Comparison of ENCODE assay signal across 8 cellular contexts in genomic region chr6:27479319-27480182, GRCh38. TPM values are rescaled to one million over a fixed set of nuclear protein-coding genes. Genes with fewer than 3 reads are reported as not detected.
DNase-seq lines count a peak whose midpoint lies in the region; ATAC-seq and TF ChIP-seq lines count a peak whose summit lies in the region.

No MANE protein-coding gene starts in this region.

- H3K4me1 ChIP-seq in Peyer's patch (peaks cover 0 to 12% (median 0%) of the 10 kb centered on the region in 4 donors), fibroblast of lung (ENCODE audit: control insufficient read depth, extremely low read depth, insufficient read depth, low read length) (no peaks in the 10 kb centered on the region)

- no peaks in the 10 kb centered on the region for H4K20me1 ChIP-seq in fibroblast of lung (ENCODE audit: control insufficient read depth, extremely low read depth, insufficient read depth, low read length)

- no peak for TF ChIP-seq POLR2A in Peyer's patch (IDR thresholded peaks at IDR 0.05)

- H3K36me3 ChIP-seq in Peyer's patch (no peaks in the 10 kb centered on the region), fibroblast of lung (ENCODE audit: control insufficient read depth, insufficient read depth, low read length) (no peaks in the 10 kb centered on the region)

- H3K9ac ChIP-seq in fibroblast of lung (ENCODE audit: insufficient read depth, low read length) = peak overlapping the region; percentile 83

- H3K79me2 ChIP-seq in fibroblast of lung (ENCODE audit: control insufficient read depth, insufficient read depth, low read length) = no peaks in the 10 kb centered on the region

- H3K4me1 Mint-ChIP-seq in activated T-cell treated with anti-CD3 and anti-CD28 coated beads, Interleukin-2, amount 50 U/mL, for 72 hours (ENCODE audit: low read depth) = peaks cover 10% of the 10 kb centered on the region
- peaks cover 0 to 4% of the 10 kb centered on the region in 2 donors for H3K4me1 Mint-ChIP-seq in natural killer cell

- ATAC-seq in GM21717 (IDR thresholded peaks at IDR 0.05; ENCODE audit: unreplicated experiment) (peak; percentile 46), natural killer cell (peak; percentile 77 to 87 (median 82))
- ATAC-seq in activated T-cell treated with anti-CD3 and anti-CD28 coated beads, Interleukin-2, amount 50 U/mL, for 72 hours (replicated peaks in 1 of 2) = peak; percentile 62 to 70
- peak; percentile 72 for ATAC-seq in stimulated activated naive CD8-positive, alpha-beta T cell treated with anti-CD3 and anti-CD28 coated beads, Interleukin-15, Interleukin-2, amounts not matched to agents 100 U/mL and 50 U/mL, for 24 hours

- no peaks in the 10 kb centered on the region for H3K27me3 Mint-ChIP-seq in activated T-cell treated with anti-CD3 and anti-CD28 coated beads, Interleukin-2, amount 50 U/mL, for 72 hours (ENCODE audit: low read depth)
- H3K27me3 Mint-ChIP-seq in natural killer cell (ENCODE audit: low read depth in 2 of 2) = no peaks in the 10 kb centered on the region

- no peak for TF ChIP-seq EP300 in Ishikawa (IDR thresholded peaks at IDR 0.05; ENCODE audit: borderline replicate concordance)

- no peak overlapping the region for H3K4me3 Mint-ChIP-seq in activated T-cell treated with anti-CD3 and anti-CD28 coated beads, Interleukin-2, amount 50 U/mL, for 72 hours
- H3K4me3 Mint-ChIP-seq in natural killer cell = no peak overlapping the region

- peaks cover 1% of the 10 kb centered on the region in 2 donors for H3K36me3 Mint-ChIP-seq in activated T-cell treated with anti-CD3 and anti-CD28 coated beads, Interleukin-2, amount 50 U/mL, for 72 hours (ENCODE audit: insufficient read depth in 2 of 2)
- no peaks in the 10 kb centered on the region for H3K36me3 Mint-ChIP-seq in natural killer cell

- H3K27ac ChIP-seq in Peyer's patch = peak overlapping the region; percentile 89 to 98 (median 94)
- H3K27ac ChIP-seq in fibroblast of lung (ENCODE audit: insufficient read depth, low read length) = peak overlapping the region; percentile 98

- peak overlapping the region; percentile 93 for H2AFZ ChIP-seq in fibroblast of lung (ENCODE audit: low read length)

- H3K9me3 ChIP-seq in Peyer's patch (no peaks in the 10 kb centered on the region), fibroblast of lung (ENCODE audit: control insufficient read depth, insufficient read depth, low read depth, low read length) (no peaks in the 10 kb centered on the region)

- H3K4me3 ChIP-seq in Peyer's patch (peak overlapping the region; percentile 58 to 75 (median 68)), fibroblast of lung (replicated peaks in 1 of 4; ENCODE audit: control extremely low read depth in 1 of 4, insufficient read depth in 1 of 4, low read depth in 3 of 4, low read length in 4 of 4) (peak overlapping the region; percentile 79 to 97 (median 93))

- TF ChIP-seq CTCF in Peyer's patch (IDR thresholded peaks at IDR 0.05) (peak in 1 of 6 experiments; percentile 10), fibroblast of lung (conservative IDR thresholded peaks at IDR 0.05 in 1 of 2, IDR thresholded peaks at IDR 0.05 in 1 of 2; ENCODE audit: low read depth in 1 of 2, low read length in 2 of 2) (no peak), natural killer cell (IDR thresholded peaks at IDR 0.05) (no peak)

- DNase-seq in DMS79 treated with DMSO at 0.1 percent for 48 hours (lab: John Stamatoyannopoulos, UW) = peak; percentile 41
- peak; percentile 67 to 89 (median 73) for DNase-seq in Peyer's patch
- peak; percentile 81 to 91 for DNase-seq in activated T-cell treated with anti-CD3 and anti-CD28 coated beads, Interleukin-2, amount 50 U/mL, for 72 hours
- DNase-seq in fibroblast of lung (ENCODE audit: low read depth in 2 of 2) = peak; percentile 93 to 97
- peak; percentile 92 for DNase-seq in natural killer cell
- peak; percentile 84 for DNase-seq in stimulated activated naive CD8-positive, alpha-beta T cell treated with anti-CD3 and anti-CD28 coated beads, Interleukin-15, Interleukin-2, amounts not matched to agents 100 U/mL and 50 U/mL, for 24 hours

- no peak overlapping the region for H3K27ac Mint-ChIP-seq in activated T-cell treated with anti-CD3 and anti-CD28 coated beads, Interleukin-2, amount 50 U/mL, for 72 hours
- H3K27ac Mint-ChIP-seq in natural killer cell = no peak overlapping the region

- no peak for TF ChIP-seq RAD21 in Ishikawa (IDR thresholded peaks at IDR 0.05; ENCODE audit: low read depth)

- peak overlapping the region; percentile 82 for H3K4me2 ChIP-seq in fibroblast of lung (ENCODE audit: extremely low read depth, insufficient read depth, low read length)

- H3K27me3 ChIP-seq in Peyer's patch = no peaks in the 10 kb centered on the region
- H3K27me3 ChIP-seq in fibroblast of lung (ENCODE audit: control insufficient read depth, insufficient read depth, low read length) = no peaks in the 10 kb centered on the region

- H3K9me3 Mint-ChIP-seq in activated T-cell treated with anti-CD3 and anti-CD28 coated beads, Interleukin-2, amount 50 U/mL, for 72 hours = no peaks in the 10 kb centered on the region
- no peaks in the 10 kb centered on the region for H3K9me3 Mint-ChIP-seq in natural killer cell

- intact Hi-C loops in natural killer cell (cut with micrococcal nuclease) = loop anchor here (1.0 to 10.0 kb wide), 13 partner anchors 24 to 1503 kb away; partner anchors contain the start of gene HMGN4

TF ChIP-seq in Ishikawa, 13 proteins besides CTCF, POLR2A, EP300 and RAD21:
- peak; percentile 44; the same call in 1 of the 2 replicates for TF ChIP-seq USF1 (IDR thresholded peaks at IDR 0.05)
- TF ChIP-seq ZBTB7A (IDR thresholded peaks at IDR 0.05; ENCODE audit: low read depth) = no peak
- no peak for TF ChIP-seq EGR1 (IDR thresholded peaks at IDR 0.05)
- TF ChIP-seq CEBPB (IDR thresholded peaks at IDR 0.05) = peak; percentile 15; the same call in 1 of the 2 replicates
- TF ChIP-seq TEAD4 (IDR thresholded peaks at IDR 0.05) = peak; percentile 86

RNA-seq across cellular contexts. Expression of gene ZNF184, which starts 6.6 kb away (rescaled TPM):
- 1 to 10 TPM; 4.9 to 6.8 (median 5.8) TPM for total RNA-seq in Peyer's patch
- 10 to 100 TPM; 12.3 to 13.1 TPM for total RNA-seq in activated T-cell treated with anti-CD3 and anti-CD28 coated beads, Interleukin-2, amount 50 U/mL, for 72 hours
- 9.0 and 9.4 TPM in 2 replicates for total RNA-seq in fibroblast of lung
- 4.3 and 5.2 TPM in 2 replicates for polyA plus RNA-seq in fibroblast of lung
- polyA plus RNA-seq in fibroblast of lung (2012) = 3.2 and 3.3 TPM in 2 replicates
- 0.74 and 0.75 TPM in 2 replicates for polyA minus RNA-seq in fibroblast of lung (ENCODE audit: low replicate concordance)
- total RNA-seq in natural killer cell = 10 to 100 TPM; 12.8 to 21.7 (median 16.2) TPM

Comparison
In these comparisons a context has a peak if more than half of its experiments do, and no peak if none do; other contexts are left out.
1. Peak in every context shown above with its lines: DNase-seq, ATAC-seq, H3K4me3 ChIP-seq and H3K27ac ChIP-seq.
2. DNase-seq: peak in every context shown above with its lines; median percentile 95 in fibroblast of lung; 92 in natural killer cell; 86 in activated T-cell treated with anti-CD3 and anti-CD28 coated beads, Interleukin-2, amount 50 U/mL, for 72 hours; 84 in stimulated activated naive CD8-positive, alpha-beta T cell treated with anti-CD3 and anti-CD28 coated beads, Interleukin-15, Interleukin-2, amounts not matched to agents 100 U/mL and 50 U/mL, for 24 hours; 73 in Peyer's patch; 41 in DMS79 treated with DMSO at 0.1 percent for 48 hours.